12 cellular contexts compared by ENCODE assay signal in genomic region chrX:98141466-98141865, GRCh38.
DNase-seq lines count a peak whose midpoint lies in the region; ATAC-seq and TF ChIP-seq lines count a peak whose summit lies in the region.
"Had no signal": no experiment of that assay in that cellular context is flagged by ENCODE, and none has a peak within 500 bp of the region (broad histone marks: within the 10 kb centered on the region; RNA-seq: fewer than 3 reads in every experiment).

No MANE protein-coding gene starts in this region.

- ATAC-seq in HG03565 (IDR thresholded peaks at IDR 0.05; ENCODE audit: unreplicated experiment), result no peak
- ATAC-seq: K562 had no signal

- H2BK12ac ChIP-seq in H9 (ENCODE audit: insufficient read length, low read depth, low read length), result no peak overlapping the region
- no peak overlapping the region for H2BK12ac ChIP-seq in neuronal stem cell (ENCODE audit: low read length)

- H3K18ac ChIP-seq in H9 (ENCODE audit: insufficient read length, low read depth, low read length) (no peak overlapping the region), mesendoderm (ENCODE audit: low read length) (no peak overlapping the region), neuronal stem cell (ENCODE audit: low read length) (no peak overlapping the region)

- H2BK5ac ChIP-seq in H9 (ENCODE audit: insufficient read length, low read length) (no peak overlapping the region), mesendoderm (ENCODE audit: low read length) (no peak overlapping the region), neuronal stem cell (ENCODE audit: low read length) (no peak overlapping the region)

- H3K27ac Mint-ChIP-seq in H9, result peak overlapping the region; percentile 50 to 99 (median 82); a peak in 6 of 7 replicates
- H3K27ac Mint-ChIP-seq: CD4-positive, CD25-positive, alpha-beta regulatory T cell had no signal

- no peak overlapping the region for H4K5ac ChIP-seq in H9 (ENCODE audit: insufficient read length, low read depth, low read length)
- no peak overlapping the region for H4K5ac ChIP-seq in mesendoderm (ENCODE audit: low read length)

- no peaks in the 10 kb centered on the region for H4K20me1 ChIP-seq in H9 (ENCODE audit: control insufficient read depth, insufficient read depth, insufficient read length)
- H4K20me1 ChIP-seq: BLaER1 treated with 17β-estradiol and CSF1 and Interleukin-3, amounts not matched to agents 10 nM and 100 nM had no signal

- H3K23me2 ChIP-seq in H9 (ENCODE audit: insufficient read length, low read depth, low read length, poor library complexity, severe bottlenecking), result no peaks in the 10 kb centered on the region

- H3K4me2 ChIP-seq in H9 (ENCODE audit: insufficient read depth, insufficient read length, low read length), result peak overlapping the region; percentile 4
- no peak overlapping the region for H3K4me2 ChIP-seq in mesendoderm (ENCODE audit: low read length)
- no peak overlapping the region for H3K4me2 ChIP-seq in neuronal stem cell (ENCODE audit: insufficient read depth, low read length, poor library complexity, severe bottlenecking)
- H3K4me2 ChIP-seq: BLaER1 treated with 17β-estradiol and CSF1 and Interleukin-3, amounts not matched to agents 10 nM and 100 nM had no signal

- H3K14ac ChIP-seq in H9 (ENCODE audit: insufficient read depth, low read length) (no peak overlapping the region), neuronal stem cell (ENCODE audit: low read length) (no peak overlapping the region)

- no CpG with 5 or more reads among the region's 1 CpG for WGBS in H9 (ENCODE audit: extremely low coverage, insufficient read length, low lambda C conversion rate)
- WGBS in iPS DF 6.9 (ENCODE audit: insufficient coverage, insufficient read length), result no CpG with 5 or more reads among the region's 1 CpG
- WGBS in mesendoderm (ENCODE audit: extremely low coverage, insufficient coverage, low lambda C conversion rate), result no CpG with 5 or more reads among the region's 1 CpG
- WGBS in neuronal stem cell (ENCODE audit: extremely low coverage in 2 of 2, insufficient read length in 2 of 2, insufficient replicate concordance in 1 of 2), 2 donors, result no CpG with 5 or more reads among the region's 1 CpG

- H4K8ac ChIP-seq in H9 (replicated peaks; ENCODE audit: insufficient read length, low read depth, low read length), result no peak overlapping the region
- H4K8ac ChIP-seq in mesendoderm (ENCODE audit: low read depth, low read length), result no peak overlapping the region
- no peak overlapping the region for H4K8ac ChIP-seq in neuronal stem cell (ENCODE audit: low read depth, low read length)

- H3K4me3 Mint-ChIP-seq in H9, result no peak overlapping the region
- H3K4me3 Mint-ChIP-seq: CD4-positive, CD25-positive, alpha-beta regulatory T cell had no signal

- H3K36me3 ChIP-seq in NT2/D1 (ENCODE audit: insufficient read depth, insufficient read length, low read length) (no peaks in the 10 kb centered on the region), iPS DF 6.9 (ENCODE audit: control insufficient read depth, insufficient read depth, low read length) (no peaks in the 10 kb centered on the region), mesendoderm (ENCODE audit: control insufficient read depth, insufficient read depth, low read length) (no peaks in the 10 kb centered on the region), neuronal stem cell (replicated peaks in 1 of 2; ENCODE audit: control insufficient read depth in 2 of 2, insufficient read depth in 2 of 2, low read length in 2 of 2) (no peaks in the 10 kb centered on the region)
- H3K36me3 ChIP-seq: BLaER1 treated with 17β-estradiol and CSF1 and Interleukin-3, amounts not matched to agents 10 nM and 100 nM had no signal

- no peak overlapping the region for H2AFZ ChIP-seq in H9 (ENCODE audit: low read length)
- H2AFZ ChIP-seq in neuronal stem cell (ENCODE audit: low read length), result no peak overlapping the region

- H3K79me1 ChIP-seq in H9 (ENCODE audit: insufficient read depth, low read depth, low read length, poor library complexity, severe bottlenecking) (no peaks in the 10 kb centered on the region), mesendoderm (ENCODE audit: low read length) (no peaks in the 10 kb centered on the region), neuronal stem cell (ENCODE audit: low read depth, low read length) (no peaks in the 10 kb centered on the region)

- H3K79me2 ChIP-seq in H9 (ENCODE audit: insufficient read depth, low read length) (no peaks in the 10 kb centered on the region), mesendoderm (ENCODE audit: control insufficient read depth, insufficient read depth, low read length) (no peaks in the 10 kb centered on the region)

- peaks cover 20 to 46% (median 28%) of the 10 kb centered on the region in 3 experiments for H3K36me3 Mint-ChIP-seq in H9 (ENCODE audit: insufficient read depth in 1 of 3, low read depth in 3 of 3)
- H3K36me3 Mint-ChIP-seq: CD4-positive, CD25-positive, alpha-beta regulatory T cell had no signal

- DNase-seq in H9 (no peak), NT2/D1 (ENCODE audit: low read depth, low spot score) (peak; percentile 18), iPS DF 6.9 (ENCODE audit: low read depth, low spot score) (peak; percentile 18), mesendoderm (peak; percentile 31), occipital lobe (lab: John Stamatoyannopoulos, UW) (no peak), neuronal stem cell (ENCODE audit: low spot score) (no peak)
- no peak for DNase-seq in activated CD4-positive, alpha-beta T cell treated with anti-CD3 and anti-CD28 coated beads for 48 hours
- DNase-seq: ACHN; CD4-positive, CD25-positive, alpha-beta regulatory T cell had no signal

- no peak overlapping the region for H2BK20ac ChIP-seq in H9 (ENCODE audit: low read depth, low read length, poor library complexity, severe bottlenecking)

- H3K9ac ChIP-seq in H9 (ENCODE audit: extremely low read depth, insufficient read length, low read length) (no peak overlapping the region), NT2/D1 (ENCODE audit: insufficient read length, low read depth) (no peak overlapping the region), mesendoderm (ENCODE audit: low read length) (no peak overlapping the region), neuronal stem cell (ENCODE audit: low read depth, low read length, poor library complexity) (no peak overlapping the region)
- H3K9ac ChIP-seq: BLaER1 treated with 17β-estradiol and CSF1 and Interleukin-3, amounts not matched to agents 10 nM and 100 nM had no signal

- H3K4me1 Mint-ChIP-seq in H9, result peaks cover 30 to 31% of the 10 kb centered on the region in 2 experiments
- H3K4me1 Mint-ChIP-seq: CD4-positive, CD25-positive, alpha-beta regulatory T cell had no signal

- H3K9me3 Mint-ChIP-seq in H9, result peaks cover 20 to 27% of the 10 kb centered on the region in 2 experiments

- no peak for TF ChIP-seq CTCF in H9 (conservative IDR thresholded peaks at IDR 0.05)

- H3K4me1 ChIP-seq in H9 (ENCODE audit: insufficient read depth, low read length), result peaks cover 2% of the 10 kb centered on the region; the same call in 1 of the 2 replicates
- no peaks in the 10 kb centered on the region for H3K4me1 ChIP-seq in NT2/D1 (ENCODE audit: insufficient read depth, insufficient read length)
- H3K4me1 ChIP-seq in iPS DF 6.9 (ENCODE audit: control insufficient read depth, insufficient read depth, low read length), result no peaks in the 10 kb centered on the region
- no peaks in the 10 kb centered on the region for H3K4me1 ChIP-seq in mesendoderm (ENCODE audit: control insufficient read depth, low read depth, low read length)
- no peaks in the 10 kb centered on the region for H3K4me1 ChIP-seq in neuronal stem cell (ENCODE audit: control insufficient read depth in 2 of 2, insufficient read depth in 1 of 2, low read depth in 1 of 2, low read length in 2 of 2)
- H3K4me1 ChIP-seq: BLaER1 treated with 17β-estradiol and CSF1 and Interleukin-3, amounts not matched to agents 10 nM and 100 nM had no signal

- H2AK5ac ChIP-seq in H9 (ENCODE audit: insufficient read length, low read length) (no peak overlapping the region), mesendoderm (ENCODE audit: low read length) (no peak overlapping the region), neuronal stem cell (ENCODE audit: low read depth, low read length) (no peak overlapping the region)

- H3K4ac ChIP-seq in H9 (ENCODE audit: low read depth, low read length), result no peak overlapping the region
- H3K4ac ChIP-seq in mesendoderm (ENCODE audit: low read depth, low read length), result no peak overlapping the region
- no peak overlapping the region for H3K4ac ChIP-seq in neuronal stem cell (ENCODE audit: low read length)

- no peak overlapping the region for H3T11ph ChIP-seq in H9 (ENCODE audit: low read length)

- H3K27ac ChIP-seq in H9 (ENCODE audit: insufficient read length, low read depth, low read length) (peak overlapping the region; percentile 69), iPS DF 6.9 (ENCODE audit: low read length) (no peak overlapping the region), mesendoderm (ENCODE audit: low read depth, low read length) (no peak overlapping the region), neuronal stem cell (replicated peaks; ENCODE audit: low read length) (no peak overlapping the region)
- H3K27ac ChIP-seq: BLaER1 treated with 17β-estradiol and CSF1 and Interleukin-3, amounts not matched to agents 10 nM and 100 nM had no signal

- no peak overlapping the region for H4K91ac ChIP-seq in H9 (ENCODE audit: insufficient read length, low read depth, low read length)
- no peak overlapping the region for H4K91ac ChIP-seq in neuronal stem cell (ENCODE audit: low read depth, low read length, poor library complexity)

- H3K27me3 ChIP-seq in H9 (ENCODE audit: insufficient read depth, low read length), result no peaks in the 10 kb centered on the region
- H3K27me3 ChIP-seq in NT2/D1 (ENCODE audit: insufficient read depth, insufficient read length), result no peaks in the 10 kb centered on the region
- no peaks in the 10 kb centered on the region for H3K27me3 ChIP-seq in iPS DF 6.9 (ENCODE audit: control insufficient read depth, insufficient read depth, low read length)
- no peaks in the 10 kb centered on the region for H3K27me3 ChIP-seq in mesendoderm (ENCODE audit: insufficient read depth, low read length, poor library complexity)
- no peaks in the 10 kb centered on the region for H3K27me3 ChIP-seq in neuronal stem cell (ENCODE audit: control insufficient read depth in 3 of 3, insufficient read depth in 3 of 3, low read depth in 1 of 3, low read length in 3 of 3)

- H3K27me3 Mint-ChIP-seq in H9 (ENCODE audit: low read depth), result no peaks in the 10 kb centered on the region
- H3K27me3 Mint-ChIP-seq: CD4-positive, CD25-positive, alpha-beta regulatory T cell had no signal

- H3K4me3 ChIP-seq in NT2/D1 (ENCODE audit: insufficient read length, low read depth), result no peak overlapping the region
- H3K4me3 ChIP-seq in iPS DF 6.9 (ENCODE audit: low read length), result no peak overlapping the region
- no peak overlapping the region for H3K4me3 ChIP-seq in mesendoderm (ENCODE audit: low read length)
- no peak overlapping the region for H3K4me3 ChIP-seq in neuronal stem cell (ENCODE audit: low read length in 2 of 2)
- H3K4me3 ChIP-seq: BLaER1 treated with 17β-estradiol and CSF1 and Interleukin-3, amounts not matched to agents 10 nM and 100 nM; K562 had no signal

- H3K56ac ChIP-seq in H9 (ENCODE audit: insufficient read length, low read depth, low read length) (no peak overlapping the region), mesendoderm (ENCODE audit: low read length) (no peak overlapping the region)

- H3K9me3 ChIP-seq in H9 (ENCODE audit: control insufficient read depth, low read depth, low read length), result no peaks in the 10 kb centered on the region
- no peaks in the 10 kb centered on the region for H3K9me3 ChIP-seq in NT2/D1 (ENCODE audit: insufficient read depth, low read length)
- H3K9me3 ChIP-seq in iPS DF 6.9 (ENCODE audit: control insufficient read depth, insufficient read depth, low read length), result no peaks in the 10 kb centered on the region
- H3K9me3 ChIP-seq in neuronal stem cell (replicated peaks in 1 of 2; ENCODE audit: control insufficient read depth in 2 of 2, insufficient read depth in 1 of 2, low read depth in 1 of 2, low read length in 2 of 2), result peaks cover 0 to 6% of the 10 kb centered on the region in 2 donors

- H3K23ac ChIP-seq in H9 (ENCODE audit: insufficient read length, low read depth, low read length) (no peak overlapping the region), mesendoderm (ENCODE audit: low read length) (no peak overlapping the region), neuronal stem cell (ENCODE audit: low read depth, low read length, poor library complexity) (no peak overlapping the region)

- H2BK15ac ChIP-seq in H9 (ENCODE audit: low read depth, low read length) (no peak overlapping the region), mesendoderm (replicated peaks; ENCODE audit: low read depth) (no peak overlapping the region), neuronal stem cell (ENCODE audit: low read length) (no peak overlapping the region)

- H2BK120ac ChIP-seq in H9 (ENCODE audit: low read depth, low read length, poor library complexity, severe bottlenecking) (no peak overlapping the region), mesendoderm (ENCODE audit: low read depth, low read length) (no peak overlapping the region), neuronal stem cell (ENCODE audit: low read depth, low read length) (no peak overlapping the region)

Comparison
In these comparisons a context has a peak if more than half of its experiments do, and no peak if none do; other contexts are left out.
1. DNase-seq: peak in NT2/D1 (single experiment), iPS DF 6.9 (single experiment) and mesendoderm (single experiment); none in H9 (single experiment), activated CD4-positive, alpha-beta T cell treated with anti-CD3 and anti-CD28 coated beads for 48 hours (single experiment), occipital lobe (single experiment) and neuronal stem cell (single experiment).